9 cellular contexts compared by ENCODE assay signal in the genomic region with DNA sequence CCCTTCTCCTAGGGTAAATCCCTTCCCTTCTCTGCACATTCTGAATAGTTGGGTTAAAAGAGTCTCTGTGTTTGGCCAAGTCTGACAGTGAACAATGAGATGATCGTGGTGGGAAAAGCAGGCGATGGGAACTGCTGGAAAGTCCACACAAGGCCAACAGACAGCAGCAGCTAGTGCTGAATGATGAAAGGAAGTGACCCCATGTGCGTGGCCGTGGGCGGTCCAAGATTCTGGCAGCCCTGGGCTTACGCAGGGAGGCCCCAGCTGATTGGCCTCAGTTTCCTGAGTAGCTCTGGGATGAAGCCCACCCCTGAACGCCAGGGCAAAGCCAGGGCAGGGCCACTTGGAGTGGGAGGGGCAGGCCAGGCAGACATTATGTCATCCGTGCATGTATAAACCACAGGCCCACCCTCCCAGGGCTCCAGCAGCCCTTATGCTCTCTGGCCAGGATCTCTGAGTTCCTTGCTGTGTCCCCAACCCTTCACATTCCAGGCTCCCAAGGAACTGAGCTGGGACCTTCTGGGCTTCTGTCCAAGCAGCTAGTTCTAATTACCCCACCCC. TPM values are rescaled to one million over a fixed set of nuclear protein-coding genes. Genes with fewer than 3 reads are reported as not detected.
DNase-seq lines count a peak whose midpoint lies in the region; ATAC-seq and TF ChIP-seq lines count a peak whose summit lies in the region.
"Had no signal": no experiment of that assay in that cellular context is flagged by ENCODE, and none has a peak within 500 bp of the region (broad histone marks: within the 10 kb centered on the region; RNA-seq: fewer than 3 reads in every experiment).

No MANE protein-coding gene starts in this region.

- intact Hi-C loops in dorsolateral prefrontal cortex (cut with DNase I), result no loop called here
- intact Hi-C loops in activated naive CD4-positive, alpha-beta T cell treated with anti-CD3 and anti-CD28 coated beads for 36 hours (cut with micrococcal nuclease), result no loop called here

- 41 to 64% methylated on average over 8 of the region's 8 CpGs for WGBS in lung, 2 donors

- no peaks in the 10 kb centered on the region for H3K36me3 ChIP-seq in lung (ENCODE audit: control insufficient read depth in 2 of 2, insufficient read depth in 2 of 2, low read length in 2 of 2)

- CTCF ChIA-PET in activated naive CD4-positive, alpha-beta T cell treated with anti-CD3 and anti-CD28 coated beads for 36 hours (lab: Charles Lee), result no interaction called here

- peaks cover 2% of the 10 kb centered on the region; the same call in 1 of the 2 replicates for H3K27me3 Mint-ChIP-seq in HFFc6 (ENCODE audit: insufficient read depth)
- H3K27me3 Mint-ChIP-seq in activated naive CD4-positive, alpha-beta T cell treated with anti-CD3 and anti-CD28 coated beads for 36 hours (ENCODE audit: low read depth), result no peaks in the 10 kb centered on the region

- H3K9me3 ChIP-seq in lung (ENCODE audit: control insufficient read depth in 2 of 2, insufficient read depth in 1 of 2, low read length in 1 of 2), result no peaks in the 10 kb centered on the region

- H3K9me3 Mint-ChIP-seq in HFFc6, result no peaks in the 10 kb centered on the region
- H3K9me3 Mint-ChIP-seq in activated naive CD4-positive, alpha-beta T cell treated with anti-CD3 and anti-CD28 coated beads for 36 hours, result no peaks in the 10 kb centered on the region

- ATAC-seq in lung (ENCODE audit: insufficient read depth, low FRiP score) (peak; percentile 27), HG03139 (IDR thresholded peaks at IDR 0.05; ENCODE audit: unreplicated experiment) (no peak)

- no peaks in the 10 kb centered on the region for H3K36me3 Mint-ChIP-seq in HFFc6 (ENCODE audit: low read depth)
- no peaks in the 10 kb centered on the region for H3K36me3 Mint-ChIP-seq in activated naive CD4-positive, alpha-beta T cell treated with anti-CD3 and anti-CD28 coated beads for 36 hours (ENCODE audit: low read depth)

- peak overlapping the region; percentile 33; the same call in 1 of the 2 replicates for H3K4me3 Mint-ChIP-seq in HFFc6
- no peak overlapping the region for H3K4me3 Mint-ChIP-seq in activated naive CD4-positive, alpha-beta T cell treated with anti-CD3 and anti-CD28 coated beads for 36 hours

- DNase-seq in HFFc6 (peak; percentile 21), dorsolateral prefrontal cortex (peak in 6 of 10 donors; percentile 7 to 45 (median 36)), lung (ENCODE audit: low spot score) (peak; percentile 48), substantia nigra (lab: John Stamatoyannopoulos, UW) (peak in 43 of 49 donors; percentile 4 to 80 (median 33)), LoVo (ENCODE audit: low spot score) (no peak), D341Med (ENCODE audit: low spot score) (no peak)
- no peak for DNase-seq in activated naive CD4-positive, alpha-beta T cell treated with anti-CD3 and anti-CD28 coated beads for 36 hours
- DNase-seq: activated CD4-positive, alpha-beta T cell treated with anti-CD3 and anti-CD28 coated beads for 48 hours had no signal

- H3K4me3 ChIP-seq in dorsolateral prefrontal cortex (peak overlapping the region in 7 of 59 donors; percentile 3 to 30 (median 10)), lung (no peak overlapping the region)

- H3K27ac ChIP-seq in dorsolateral prefrontal cortex (peak overlapping the region in 58 of 59 donors; percentile 7 to 89 (median 72)), lung (ENCODE audit: low read depth in 1 of 2, low read length in 1 of 2) (peak overlapping the region; percentile 76 to 78), substantia nigra (ENCODE audit: low read depth, low read length, poor library complexity, severe bottlenecking) (peak overlapping the region; percentile 73)

- TF ChIP-seq CTCF in HFFc6 (IDR thresholded peaks at IDR 0.05) (no peak), dorsolateral prefrontal cortex (IDR thresholded peaks at IDR 0.05 in 54 of 56, conservative IDR thresholded peaks at IDR 0.05 in 2 of 56; ENCODE audit: low read depth in 1 of 56, partially characterized antibody in 56 of 56) (no peak), lung (IDR thresholded peaks at IDR 0.05; ENCODE audit: control extremely low read depth, extremely low read depth) (no peak)

- peaks cover 4 to 6% of the 10 kb centered on the region in 2 donors for H3K4me1 ChIP-seq in lung (ENCODE audit: control insufficient read depth in 2 of 2, insufficient read depth in 2 of 2, low read length in 2 of 2)

- H3K27ac Mint-ChIP-seq in HFFc6, result peak overlapping the region; percentile 60
- no peak overlapping the region for H3K27ac Mint-ChIP-seq in activated naive CD4-positive, alpha-beta T cell treated with anti-CD3 and anti-CD28 coated beads for 36 hours

- no peaks in the 10 kb centered on the region for H3K27me3 ChIP-seq in dorsolateral prefrontal cortex
- no peaks in the 10 kb centered on the region for H3K27me3 ChIP-seq in lung (ENCODE audit: control insufficient read depth, insufficient read depth)

- H3K4me1 Mint-ChIP-seq in HFFc6 (ENCODE audit: low read depth), result peaks cover 20% of the 10 kb centered on the region
- no peaks in the 10 kb centered on the region for H3K4me1 Mint-ChIP-seq in activated naive CD4-positive, alpha-beta T cell treated with anti-CD3 and anti-CD28 coated beads for 36 hours (ENCODE audit: low read depth)

RNA-seq across cellular contexts. Expression of a gene that starts 57.8 kb away (rescaled TPM):
- total RNA-seq in HFFc6 (2021; fragmentation: NEBNext Ultra II Directional; extraction: Animal tissue kit (Norgen Biotek cat#: 25700)), result 10 to 100 TPM in 3 of 6 experiments, 1 to 10 TPM in 3; 5.4 to 12.4 (median 10.0) TPM
- total RNA-seq in dorsolateral prefrontal cortex (1 to 10 TPM in 67 of 120 experiments, under 1 TPM in 53; 0.18 to 3.9 (median 1.1) TPM), lung (1 to 10 TPM; 1.4 to 1.5 TPM)
- under 1 TPM; 0.57 to 0.87 TPM for polyA plus RNA-seq in lung
- total RNA-seq in activated naive CD4-positive, alpha-beta T cell treated with anti-CD3 and anti-CD28 coated beads for 36 hours, result 10 to 100 TPM; 40.8 to 41.8 TPM

Comparison
In these comparisons a context has a peak if more than half of its experiments do, and no peak if none do; other contexts are left out.
1. DNase-seq: peak in HFFc6 (single experiment), dorsolateral prefrontal cortex (6 of 10), lung (single experiment) and substantia nigra (43 of 49); none in activated naive CD4-positive, alpha-beta T cell treated with anti-CD3 and anti-CD28 coated beads for 36 hours (single experiment), LoVo (single experiment) and D341Med (single experiment).
2. Peak in every context shown above with its lines, with median percentiles within 50 percentile points of each other: H3K27ac ChIP-seq.